In the genomic region with DNA sequence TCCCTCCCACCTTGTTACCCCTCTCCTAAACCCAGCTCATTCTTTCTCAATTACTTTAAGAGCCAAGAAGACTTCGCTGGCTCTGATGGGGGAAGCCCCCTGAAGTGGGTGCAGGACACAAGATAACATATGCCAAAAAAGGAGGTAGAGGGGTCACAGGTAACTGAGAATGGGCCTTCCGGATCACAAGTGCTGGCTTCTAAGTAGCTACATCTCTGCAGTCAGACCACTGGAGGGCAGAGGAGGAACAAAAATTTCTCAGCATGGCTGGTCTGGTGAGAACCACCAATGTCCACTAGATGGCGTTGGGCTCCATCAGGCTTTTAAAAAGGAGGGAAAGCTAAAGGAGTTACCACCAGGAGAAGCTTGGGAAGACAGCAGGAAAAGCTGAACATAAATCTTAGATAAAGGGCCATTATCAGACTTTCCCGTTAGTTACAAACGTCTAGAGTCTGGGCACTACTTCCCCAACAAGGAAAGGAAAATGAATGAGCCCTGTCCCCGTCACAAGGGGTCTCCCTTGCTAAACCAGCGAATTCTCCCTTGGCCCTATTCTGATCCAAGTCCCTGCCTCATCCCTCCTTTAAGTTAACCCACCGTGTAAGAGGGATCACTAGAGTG, we compare ENCODE assay signal across 1 cellular context.
TF ChIP-seq lines count a peak whose summit lies in the region.

No MANE protein-coding gene starts in this region.

TF ChIP-seq in IMR-90, 13 proteins besides CTCF, POLR2A, EP300 and RAD21:
- no peak for TF ChIP-seq FOS (IDR thresholded peaks at IDR 0.05; ENCODE audit: low read depth, low read length)
- TF ChIP-seq, protein P1, sequence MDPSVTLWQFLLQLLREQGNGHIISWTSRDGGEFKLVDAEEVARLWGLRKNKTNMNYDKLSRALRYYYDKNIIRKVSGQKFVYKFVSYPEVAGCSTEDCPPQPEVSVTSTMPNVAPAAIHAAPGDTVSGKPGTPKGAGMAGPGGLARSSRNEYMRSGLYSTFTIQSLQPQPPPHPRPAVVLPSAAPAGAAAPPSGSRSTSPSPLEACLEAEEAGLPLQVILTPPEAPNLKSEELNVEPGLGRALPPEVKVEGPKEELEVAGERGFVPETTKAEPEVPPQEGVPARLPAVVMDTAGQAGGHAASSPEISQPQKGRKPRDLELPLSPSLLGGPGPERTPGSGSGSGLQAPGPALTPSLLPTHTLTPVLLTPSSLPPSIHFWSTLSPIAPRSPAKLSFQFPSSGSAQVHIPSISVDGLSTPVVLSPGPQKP (IDR thresholded peaks at IDR 0.05; ENCODE audit: borderline replicate concordance, low read depth, low read length): no peak
- TF ChIP-seq BHLHE40 (IDR thresholded peaks at IDR 0.05; ENCODE audit: low read depth, low read length): no peak
- TF ChIP-seq RCOR1 (IDR thresholded peaks at IDR 0.05; ENCODE audit: insufficient replicate concordance, low read length): no peak
- no peak for TF ChIP-seq RFX5 (IDR thresholded peaks at IDR 0.05; ENCODE audit: low read depth, low read length)
- TF ChIP-seq SMC3 (IDR thresholded peaks at IDR 0.05; ENCODE audit: low read depth, low read length): peak; percentile 87
